ENCODE assay signal across 2 cellular contexts in genomic region chr2:169822036-169822435, GRCh38.
TF ChIP-seq lines count a peak whose summit lies in the region.

No MANE protein-coding gene starts in this region.

TF ChIP-seq in SK-N-SH, 30 proteins besides CTCF, POLR2A, EP300 and RAD21:
- TF ChIP-seq POLR2AphosphoS5 (IDR thresholded peaks at IDR 0.05; ENCODE audit: low read depth, low read length) (no peak), IRF3 (IDR thresholded peaks at IDR 0.05; ENCODE audit: low read depth, low read length) (no peak), FOSL2 (IDR thresholded peaks at IDR 0.05; ENCODE audit: borderline replicate concordance, low read depth) (no peak), TAF1 (IDR thresholded peaks at IDR 0.05; ENCODE audit: borderline replicate concordance, low read depth, low read length) (no peak), CHD2 (IDR thresholded peaks at IDR 0.05; ENCODE audit: low read length, partially characterized antibody) (no peak), USF1 (IDR thresholded peaks at IDR 0.05; ENCODE audit: borderline replicate concordance, low read depth) (no peak), NRF1 (IDR thresholded peaks at IDR 0.05; ENCODE audit: low read depth, low read length) (no peak), JUND (IDR thresholded peaks at IDR 0.05) (no peak), GATA2 (CRISPR knock-in tag; IDR thresholded peaks at IDR 0.05) (no peak), RFX5 (IDR thresholded peaks at IDR 0.05; ENCODE audit: low read length) (no peak), TCF12 (IDR thresholded peaks at IDR 0.05) (no peak), SMC3 (IDR thresholded peaks at IDR 0.05; ENCODE audit: low read depth, low read length) (no peak), TEAD4 (IDR thresholded peaks at IDR 0.05; ENCODE audit: borderline replicate concordance, insufficient read depth) (no peak), RCOR1 (IDR thresholded peaks at IDR 0.05; ENCODE audit: low read length) (no peak), MEF2A (IDR thresholded peaks at IDR 0.05; ENCODE audit: borderline replicate concordance, low read depth) (no peak), GABPA (IDR thresholded peaks at IDR 0.05; ENCODE audit: low read depth) (no peak), SIN3A (IDR thresholded peaks at IDR 0.05; ENCODE audit: borderline replicate concordance, low read depth, low read length) (no peak), PBX3 (IDR thresholded peaks at IDR 0.05) (no peak), YY1 (IDR thresholded peaks at IDR 0.05; ENCODE audit: low read depth) (no peak)

TF ChIP-seq in endothelial cell of umbilical vein, 7 proteins besides CTCF, POLR2A, EP300 and RAD21:
- TF ChIP-seq GATA2 (IDR thresholded peaks at IDR 0.05; ENCODE audit: insufficient read depth, insufficient read length, low read depth, low read length) (no peak), MAX (IDR thresholded peaks at IDR 0.05; ENCODE audit: insufficient read depth, insufficient read length) (no peak), MYC (IDR thresholded peaks at IDR 0.05; ENCODE audit: low read depth, low read length) (no peak), POLR2AphosphoS5 (IDR thresholded peaks at IDR 0.05; ENCODE audit: insufficient read depth, low read depth, low read length) (no peak)
